ENCODE assay signal across 8 cellular contexts in the genomic region with DNA sequence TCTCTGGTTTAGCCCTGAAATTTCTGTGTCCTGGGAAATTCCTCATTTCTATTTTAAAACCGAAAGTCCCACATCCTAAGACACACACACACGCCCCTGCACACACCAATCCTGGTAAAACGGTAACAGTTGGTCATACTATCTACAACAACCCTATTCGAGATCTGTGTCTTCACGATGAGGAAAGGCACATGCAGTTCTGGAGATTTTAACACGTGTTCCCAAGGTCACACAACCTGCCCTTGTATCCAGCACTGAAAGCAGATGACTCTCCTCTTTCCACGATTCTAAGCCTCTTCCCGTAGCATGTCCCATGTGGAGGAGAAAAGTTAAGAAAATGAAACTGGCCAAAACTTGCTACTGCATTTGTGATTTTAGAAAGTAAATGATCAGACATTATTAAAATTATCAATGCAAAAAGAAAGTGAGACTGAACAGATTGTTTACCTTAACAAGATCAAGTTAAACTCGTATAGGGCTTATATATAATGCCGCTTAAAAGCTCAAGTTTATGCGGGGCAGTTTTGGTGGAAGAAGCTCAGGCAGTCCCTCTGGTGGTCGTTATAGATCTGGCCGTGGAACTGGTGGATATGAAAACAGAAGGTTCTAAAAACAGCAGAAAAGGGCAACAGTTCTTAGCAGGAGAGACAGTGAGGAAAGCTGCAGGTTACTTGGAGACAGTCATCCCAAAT. TPM values are rescaled to one million over a fixed set of nuclear protein-coding genes. Genes with fewer than 3 reads are reported as not detected.
DNase-seq lines count a peak whose midpoint lies in the region; ATAC-seq and TF ChIP-seq lines count a peak whose summit lies in the region.

No MANE protein-coding gene starts in this region.

- POLR2A ChIA-PET in HEK293 (lab: Yijun Ruan, JAX) = interaction anchor here (0.6 kb wide), 1 partner anchor 221 kb away, joined by 6 read pairs; no protein-coding TSS in a partner anchor
- POLR2A ChIA-PET in SK-N-SH (lab: Yijun Ruan, JAX) = no interaction called here

- peak; percentile 34 for TF ChIP-seq RAD21 in SK-N-SH (IDR thresholded peaks at IDR 0.05; ENCODE audit: low read length)

- no peak for DNase-seq in AG09309 (ENCODE audit: low read depth)
- DNase-seq in SK-N-SH = no peak
- DNase-seq in hepatocyte (ENCODE audit: low spot score) = no peak
- DNase-seq in superior temporal gyrus (ENCODE audit: extremely low spot score) = no peak
- no peak for DNase-seq in effector memory CD4-positive, alpha-beta T cell
- DNase-seq in activated T-cell treated with anti-CD3 and anti-CD28 coated beads, Interleukin-2, amount 50 U/mL, for 48 hours = no peak

- CTCF ChIA-PET in HEK293 (lab: Yijun Ruan, JAX) = interaction anchor here (0.5 to 3.5 kb wide), 24 partner anchors 9 to 259 kb away, joined by 3 to 51 read pairs (median 4); no protein-coding TSS in a partner anchor
- CTCF ChIA-PET in SK-N-SH (lab: Yijun Ruan, JAX) = interaction anchor here (0.6 to 5.2 kb wide), 21 partner anchors 8 to 259 kb away, joined by 3 to 54 read pairs (median 3); a partner anchor contains a TSS

- H3K79me2 ChIP-seq in SK-N-SH (ENCODE audit: insufficient read depth) = no peaks in the 10 kb centered on the region
- H3K79me2 ChIP-seq in hepatocyte = no peaks in the 10 kb centered on the region

- no peaks in the 10 kb centered on the region for H3K9me2 ChIP-seq in SK-N-SH
- H3K9me2 ChIP-seq in hepatocyte (replicated peaks; ENCODE audit: insufficient read depth) = no peaks in the 10 kb centered on the region

- no peak for ATAC-seq in HG03039 (IDR thresholded peaks at IDR 0.05; ENCODE audit: unreplicated experiment)

- H3K9me3 ChIP-seq in HEK293 (ENCODE audit: control insufficient read depth, insufficient read depth, low read depth, low read length) (no peaks in the 10 kb centered on the region), SK-N-SH (no peaks in the 10 kb centered on the region), hepatocyte (ENCODE audit: low read depth) (no peaks in the 10 kb centered on the region)
- H3K9me3 ChIP-seq in effector memory CD4-positive, alpha-beta T cell (ENCODE audit: control insufficient read depth, low read length) = no peaks in the 10 kb centered on the region

- H4K20me1 ChIP-seq in SK-N-SH (ENCODE audit: insufficient read depth) (no peaks in the 10 kb centered on the region), hepatocyte (ENCODE audit: insufficient read depth, poor library complexity, severe bottlenecking) (no peaks in the 10 kb centered on the region)

- H3K4me3 ChIP-seq in AG09309 (ENCODE audit: control insufficient read depth, low read depth, low read length) = peak overlapping the region; percentile 38
- no peak overlapping the region for H3K4me3 ChIP-seq in HEK293 (ENCODE audit: low read depth, low read length)
- H3K4me3 ChIP-seq in SK-N-SH (ENCODE audit: low read depth in 2 of 2, low read length in 1 of 2) = peak overlapping the region; percentile 41 to 56; a peak in 3 of 4 replicates
- H3K4me3 ChIP-seq in hepatocyte = no peak overlapping the region
- H3K4me3 ChIP-seq in effector memory CD4-positive, alpha-beta T cell (ENCODE audit: insufficient read depth, low read depth, low read length, poor library complexity, severe bottlenecking) = no peak overlapping the region

- peak; percentile 71 for TF ChIP-seq CTCF in AG09309 (IDR thresholded peaks at IDR 0.05; ENCODE audit: control insufficient read depth, insufficient read depth, low read depth, low read length, missing control alignments)
- 0 out of 2 replicates have a peak, but pooled peaks have one; percentile 27 for TF ChIP-seq CTCF in HEK293 (tag by site-specific recombination; IDR thresholded peaks at IDR 0.05)
- TF ChIP-seq CTCF in SK-N-SH (IDR thresholded peaks at IDR 0.05) = peak; percentile 82
- TF ChIP-seq CTCF in hepatocyte (IDR thresholded peaks at IDR 0.05; ENCODE audit: poor library complexity) = peak; percentile 42

- H3K27ac ChIP-seq in HEK293 (ENCODE audit: extremely low read depth, low read depth, low read length) = no peak overlapping the region
- peak overlapping the region in 1 of 2 experiments; percentile 6; a peak in 1 of 4 replicates for H3K27ac ChIP-seq in SK-N-SH (ENCODE audit: low read depth in 2 of 2, low read length in 1 of 2)
- no peak overlapping the region for H3K27ac ChIP-seq in hepatocyte
- H3K27ac ChIP-seq in effector memory CD4-positive, alpha-beta T cell (ENCODE audit: insufficient read depth, low read length, poor library complexity, severe bottlenecking) = no peak overlapping the region

- no peaks in the 10 kb centered on the region for H3K4me1 ChIP-seq in HEK293 (ENCODE audit: control insufficient read depth, insufficient read depth, low read length)
- H3K4me1 ChIP-seq in SK-N-SH (ENCODE audit: control insufficient read depth in 1 of 2, insufficient read depth in 2 of 2, low read depth in 1 of 2, low read length in 1 of 2) = peaks cover 0 to 7% of the 10 kb centered on the region in 2 experiments; a peak in 1 of 4 replicates
- no peaks in the 10 kb centered on the region for H3K4me1 ChIP-seq in hepatocyte (ENCODE audit: insufficient read depth)
- H3K4me1 ChIP-seq in effector memory CD4-positive, alpha-beta T cell (ENCODE audit: control insufficient read depth, insufficient read depth, low read length, poor library complexity, severe bottlenecking) = no peaks in the 10 kb centered on the region

- H2AFZ ChIP-seq in SK-N-SH (ENCODE audit: low read depth) (peak overlapping the region; percentile 78), hepatocyte (no peak overlapping the region)

- no peak for TF ChIP-seq EP300 in SK-N-SH (IDR thresholded peaks at IDR 0.05; ENCODE audit: borderline replicate concordance in 1 of 2, low read depth in 1 of 2, low read length in 1 of 2)

- H3K36me3 ChIP-seq in HEK293 (ENCODE audit: control insufficient read depth in 2 of 2, insufficient read depth in 1 of 2, low read length in 2 of 2) = no peaks in the 10 kb centered on the region
- no peaks in the 10 kb centered on the region for H3K36me3 ChIP-seq in SK-N-SH (replicated peaks in 1 of 2; ENCODE audit: control insufficient read depth in 1 of 2, insufficient read depth in 2 of 2, low read length in 1 of 2)
- no peaks in the 10 kb centered on the region for H3K36me3 ChIP-seq in hepatocyte (replicated peaks; ENCODE audit: insufficient read depth, low read depth)
- no peaks in the 10 kb centered on the region for H3K36me3 ChIP-seq in effector memory CD4-positive, alpha-beta T cell (ENCODE audit: control insufficient read depth, insufficient read depth, low read length)

- no peaks in the 10 kb centered on the region for H3K27me3 ChIP-seq in SK-N-SH (ENCODE audit: insufficient read depth)
- no peaks in the 10 kb centered on the region for H3K27me3 ChIP-seq in hepatocyte
- no peaks in the 10 kb centered on the region for H3K27me3 ChIP-seq in effector memory CD4-positive, alpha-beta T cell (replicated peaks; ENCODE audit: control insufficient read depth, insufficient read depth, low read length, poor library complexity, severe bottlenecking)

- H3K4me2 ChIP-seq in SK-N-SH (peak overlapping the region; percentile 81), hepatocyte (no peak overlapping the region)

- WGBS in SK-N-SH (ENCODE audit: low lambda C conversion rate) = 7% methylated on average over 13 of the region's 13 CpGs
- WGBS in hepatocyte (ENCODE audit: low lambda C conversion rate, missing lambda C conversion rate) = 51% methylated on average over 13 of the region's 13 CpGs

- H3K9ac ChIP-seq in SK-N-SH = peak overlapping the region; percentile 18; the same call in 1 of the 2 replicates

- peaks cover 15% of the 10 kb centered on the region for H3F3A ChIP-seq in SK-N-SH (replicated peaks; ENCODE audit: insufficient read depth)

TF ChIP-seq in HEK293, 187 proteins besides CTCF, POLR2A, EP300 and RAD21 (continues in another document):
- TF ChIP-seq ZNF112 (tag by site-specific recombination; IDR thresholded peaks at IDR 0.05) (no peak), ZNF214 (tag by site-specific recombination; IDR thresholded peaks at IDR 0.05; ENCODE audit: borderline replicate concordance) (no peak), WT1 (tag by site-specific recombination; IDR thresholded peaks at IDR 0.05) (no peak), ZNF391 (tag by site-specific recombination; IDR thresholded peaks at IDR 0.05; ENCODE audit: borderline replicate concordance, low read depth) (no peak)

TF ChIP-seq in SK-N-SH, 30 proteins besides CTCF, POLR2A, EP300 and RAD21:
- TF ChIP-seq SMC3 (IDR thresholded peaks at IDR 0.05; ENCODE audit: low read depth, low read length) = peak; percentile 55
- TF ChIP-seq, protein P1, sequence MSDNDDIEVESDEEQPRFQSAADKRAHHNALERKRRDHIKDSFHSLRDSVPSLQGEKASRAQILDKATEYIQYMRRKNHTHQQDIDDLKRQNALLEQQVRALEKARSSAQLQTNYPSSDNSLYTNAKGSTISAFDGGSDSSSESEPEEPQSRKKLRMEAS (IDR thresholded peaks at IDR 0.05; ENCODE audit: low read depth) = peak; percentile 74
- no peak for TF ChIP-seq NFIC (IDR thresholded peaks at IDR 0.05; ENCODE audit: borderline replicate concordance)
TF ChIP-seq in SK-N-SH: peak in this region for 2.

RNA-seq across cellular contexts. Expression of a gene that starts 32.7 kb away (rescaled TPM):
- polyA plus RNA-seq in SK-N-SH (2012; rRNA removed) (0.10 and 0.24 TPM in 2 replicates), hepatocyte (not detected in 2 replicates)
- 0.09 and 0.18 TPM in 2 replicates for polyA plus RNA-seq in SK-N-SH (2012; cell fraction: cytosol; rRNA removed)
- polyA plus RNA-seq in SK-N-SH (2012; cell fraction: nucleus; rRNA removed) = 0.21 TPM in 1 of 2 replicates, not detected in the other
- not detected in 2 replicates for total RNA-seq in hepatocyte

RNA-seq across cellular contexts. Expression of a gene that starts 39.6 kb away (rescaled TPM):
- polyA plus RNA-seq in SK-N-SH (2012; rRNA removed) (0.96 and 1.2 TPM in 2 replicates), hepatocyte (0.35 TPM in 1 of 2 replicates, not detected in the other)
- polyA plus RNA-seq in SK-N-SH (2012; cell fraction: cytosol; rRNA removed) = 0.42 and 0.63 TPM in 2 replicates
- polyA plus RNA-seq in SK-N-SH (2012; cell fraction: nucleus; rRNA removed) = 1.6 and 2.3 TPM in 2 replicates
- total RNA-seq in hepatocyte = 0.23 and 0.32 TPM in 2 replicates

RNA-seq across cellular contexts. Expression of a gene that starts 50.1 kb away (rescaled TPM):
- polyA plus RNA-seq in SK-N-SH (2012; rRNA removed) (not detected in 2 replicates), hepatocyte (not detected in 2 replicates)
- not detected in 2 replicates for polyA plus RNA-seq in SK-N-SH (2012; cell fraction: cytosol; rRNA removed)
- polyA plus RNA-seq in SK-N-SH (2012; cell fraction: nucleus; rRNA removed) = not detected in 2 replicates
- not detected in 2 replicates for total RNA-seq in hepatocyte

Comparison
In these comparisons a context has a peak if more than half of its experiments do, and no peak if none do; other contexts are left out.
1. H3K4me3 ChIP-seq: peak in AG09309 (single experiment) and SK-N-SH (2 of 2); none in HEK293 (single experiment), hepatocyte (single experiment) and effector memory CD4-positive, alpha-beta T cell (single experiment).
2. CTCF ChIP-seq: peak in every context shown above with its lines; median percentile 82 in SK-N-SH; 71 in AG09309; 42 in hepatocyte; 27 in HEK293.